Comparison of ENCODE assay signal across 8 cellular contexts in the genomic region with DNA sequence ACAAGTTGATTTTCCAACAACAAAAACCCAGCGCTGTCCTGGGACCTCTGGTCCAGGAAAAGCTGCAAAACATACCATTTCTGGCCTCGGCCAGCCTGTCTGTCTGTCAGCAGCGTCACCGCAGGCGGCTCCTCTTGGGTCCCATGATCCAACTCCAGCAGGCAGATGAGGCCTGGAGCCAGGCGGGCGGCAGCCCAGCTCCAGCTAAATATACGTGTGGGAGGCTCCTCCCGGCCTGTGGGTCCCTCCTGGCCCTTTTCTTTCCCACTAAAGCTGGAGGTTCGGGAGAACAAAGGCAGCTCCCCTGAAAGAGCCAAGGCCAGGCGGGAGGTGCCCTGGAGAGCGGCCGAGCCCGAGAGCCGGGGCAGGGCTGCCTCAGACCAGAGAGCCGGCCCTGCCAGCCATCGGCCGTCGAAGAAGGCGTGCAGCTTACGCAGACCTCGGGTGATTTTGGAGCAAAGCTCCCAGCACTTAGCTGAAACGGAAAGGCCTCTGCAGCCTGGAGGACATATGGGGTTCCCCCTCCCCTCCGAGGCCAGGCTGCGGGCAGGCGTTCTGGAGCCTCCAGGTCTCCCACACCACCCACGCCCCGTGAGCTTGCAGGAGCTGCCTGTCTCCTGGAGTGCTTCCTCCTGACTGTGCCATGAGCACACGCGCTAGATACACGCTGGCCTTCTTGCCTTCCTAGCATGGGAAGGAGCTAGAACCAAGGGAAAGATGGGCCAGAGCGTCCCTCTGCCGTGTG. TPM values are rescaled to one million over a fixed set of nuclear protein-coding genes. Genes with fewer than 3 reads are reported as not detected.
DNase-seq lines count a peak whose midpoint lies in the region; ATAC-seq, FAIRE-seq and TF ChIP-seq lines count a peak whose summit lies in the region.

No MANE protein-coding gene starts in this region.

- H3K36me3 ChIP-seq in adipocyte (ENCODE audit: control insufficient read depth, insufficient read depth, low read length, severe bottlenecking) (no peaks in the 10 kb centered on the region), pancreas (no peaks in the 10 kb centered on the region)

- no peak for TF ChIP-seq CTCF in pancreas (IDR thresholded peaks at IDR 0.05)

- intact Hi-C loops in Right ventricle myocardium inferior (cut with DNase I) (no loop called here), pancreas (cut with DNase I) (loop anchor here in 1 of 3 donors (10.0 kb wide), 1 partner anchor 182 kb away; a partner anchor contains a TSS)

- H3K4me1 ChIP-seq in adipocyte (ENCODE audit: control insufficient read depth, insufficient read depth, low read length) (peaks cover 38% of the 10 kb centered on the region), pancreas (no peaks in the 10 kb centered on the region)

- DNase-seq in COLO829 (ENCODE audit: low spot score), result peak; percentile 19
- peak; percentile 83 for DNase-seq in adipocyte (ENCODE audit: low read depth)
- peak; percentile 87 for DNase-seq in Right ventricle myocardium inferior (ENCODE audit: missing footprints)
- peak in 1 of 6 donors; percentile 57 for DNase-seq in pancreas
- no peak for DNase-seq in NCI-H1092 treated with DMSO at 0.1 percent for 48 hours (lab: John Stamatoyannopoulos, UW)
- no peak for DNase-seq in DMS79 (lab: John Stamatoyannopoulos, UW)
- no peak for DNase-seq in COLO668 (lab: John Stamatoyannopoulos, UW; ENCODE audit: unreplicated experiment)

- WGBS in pancreas, 2 donors, result 38 to 43% methylated on average over 33 of the region's 33 CpGs

- H3K9ac ChIP-seq in adipocyte (ENCODE audit: low read length), result peak overlapping the region; percentile 89

- H3K4me3 ChIP-seq in adipocyte (ENCODE audit: low read length), result peak overlapping the region; percentile 67
- H3K4me3 ChIP-seq in pancreas, result no peak overlapping the region

- H3K27me3 ChIP-seq in adipocyte (replicated peaks; ENCODE audit: control insufficient read depth, insufficient read depth, low read length) (no peaks in the 10 kb centered on the region), pancreas (no peaks in the 10 kb centered on the region)

- peak overlapping the region; percentile 44 to 74 (median 60) for H3K27ac ChIP-seq in pancreas

- no peak for FAIRE-seq in pancreas (lab: Jason Lieb, UNC)

- peak; percentile 80 for ATAC-seq in Right ventricle myocardium inferior
- peak; percentile 39 to 73 (median 64) for ATAC-seq in pancreas
- ATAC-seq in GM21423 (IDR thresholded peaks at IDR 0.05; ENCODE audit: unreplicated experiment), result no peak

- H3K9me3 ChIP-seq in adipocyte (ENCODE audit: control insufficient read depth, low read length), result no peaks in the 10 kb centered on the region
- no peaks in the 10 kb centered on the region for H3K9me3 ChIP-seq in pancreas

RNA-seq across cellular contexts. Expression of a gene that starts 19.9 kb away (rescaled TPM):
- total RNA-seq in Right ventricle myocardium inferior (not detected), pancreas (under 1 TPM; 0.09 to 0.79 (median 0.21) TPM)
- polyA plus RNA-seq in pancreas, result 1 to 10 TPM in 1 of 2 donors, under 1 TPM in 1; 0.53 to 1.9 TPM

Comparison
In these comparisons a context has a peak if more than half of its experiments do, and no peak if none do; other contexts are left out.
1. DNase-seq: peak in COLO829 (single experiment), adipocyte (single experiment) and Right ventricle myocardium inferior (single experiment); none in NCI-H1092 treated with DMSO at 0.1 percent for 48 hours (single experiment), DMS79 (single experiment) and COLO668 (single experiment).